ENCODE assay signal across 20 cellular contexts in the genomic region with DNA sequence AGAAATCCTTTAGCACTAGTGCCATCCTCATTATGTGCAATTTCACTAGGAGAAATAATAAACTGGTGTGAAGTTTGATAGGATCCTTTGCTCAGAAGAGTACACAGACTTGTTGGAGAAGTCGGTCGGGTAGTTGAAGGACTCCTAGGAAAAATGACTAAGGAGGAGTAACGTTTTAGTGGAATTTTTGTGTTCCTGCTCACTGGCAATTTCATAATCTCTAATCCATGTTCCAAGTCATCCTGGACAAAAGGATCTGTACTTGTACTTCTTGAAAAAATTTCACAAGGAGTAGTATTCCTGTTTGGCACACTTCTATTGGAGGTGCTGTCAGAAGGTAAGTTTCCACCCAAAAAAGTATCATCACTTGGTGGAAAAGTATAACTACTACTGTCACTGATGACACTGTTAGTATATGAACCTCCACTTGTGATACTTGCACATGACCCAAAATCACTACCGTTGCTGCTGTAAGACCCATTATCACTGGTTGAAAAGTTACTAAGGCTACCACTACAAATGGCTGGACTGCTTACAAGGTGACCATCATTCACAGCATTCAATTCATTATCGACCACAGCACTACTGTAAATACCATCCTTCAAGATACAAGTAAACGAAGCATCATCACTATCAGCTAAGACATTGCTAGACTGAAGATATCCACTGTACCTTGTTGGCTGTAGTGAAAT.
DNase-seq lines count a peak whose midpoint lies in the region; ATAC-seq, FAIRE-seq and TF ChIP-seq lines count a peak whose summit lies in the region.
"Had no signal": no experiment of that assay in that cellular context is flagged by ENCODE, and none has a peak within 500 bp of the region (broad histone marks: within the 10 kb centered on the region; RNA-seq: fewer than 3 reads in every experiment).

No MANE protein-coding gene starts in this region.

- H3K9me3 Mint-ChIP-seq in type B pancreatic cell: no peaks in the 10 kb centered on the region
- H3K9me3 Mint-ChIP-seq: immature natural killer cell; stimulated activated memory B cell treated with anti-CD40 and anti-IgM and Interleukin-4, amounts not matched to agents 10 μg/mL and 1 μg/mL and 100 μg/mL, for 72 hours had no signal

- no peak for TF ChIP-seq RAD21 in SK-N-SH (IDR thresholded peaks at IDR 0.05; ENCODE audit: low read length)

- no peak overlapping the region for H3K27ac Mint-ChIP-seq in type B pancreatic cell
- H3K27ac Mint-ChIP-seq: activated CD8-positive, alpha-beta memory T cell treated with anti-CD3 and anti-CD28 coated beads, Interleukin-2, amount 10 ng/mL, durations not matched to agents 7 days and 5 days; immature natural killer cell; stimulated activated memory B cell treated with anti-CD40 and anti-IgM and Interleukin-4, amounts not matched to agents 10 μg/mL and 1 μg/mL and 100 μg/mL, for 72 hours had no signal

- H3K4me1 Mint-ChIP-seq in type B pancreatic cell (ENCODE audit: unreplicated experiment): peaks cover 7% of the 10 kb centered on the region
- H3K4me1 Mint-ChIP-seq: activated CD8-positive, alpha-beta memory T cell treated with anti-CD3 and anti-CD28 coated beads, Interleukin-2, amount 10 ng/mL, durations not matched to agents 7 days and 5 days; immature natural killer cell; stimulated activated memory B cell treated with anti-CD40 and anti-IgM and Interleukin-4, amounts not matched to agents 10 μg/mL and 1 μg/mL and 100 μg/mL, for 72 hours had no signal

- H3K27me3 ChIP-seq in SK-N-SH (ENCODE audit: insufficient read depth): no peaks in the 10 kb centered on the region

- H3K27ac ChIP-seq in SK-N-SH (ENCODE audit: low read depth in 2 of 2, low read length in 1 of 2): peak overlapping the region; percentile 58 to 89; a peak in 3 of 4 replicates
- H3K27ac ChIP-seq: prostate gland had no signal

- no peak overlapping the region for H3K4me3 Mint-ChIP-seq in type B pancreatic cell
- H3K4me3 Mint-ChIP-seq: activated CD8-positive, alpha-beta memory T cell treated with anti-CD3 and anti-CD28 coated beads, Interleukin-2, amount 10 ng/mL, durations not matched to agents 7 days and 5 days; immature natural killer cell; stimulated activated memory B cell treated with anti-CD40 and anti-IgM and Interleukin-4, amounts not matched to agents 10 μg/mL and 1 μg/mL and 100 μg/mL, for 72 hours had no signal

- no peaks in the 10 kb centered on the region for H3K36me3 Mint-ChIP-seq in type B pancreatic cell
- H3K36me3 Mint-ChIP-seq: activated CD8-positive, alpha-beta memory T cell treated with anti-CD3 and anti-CD28 coated beads, Interleukin-2, amount 10 ng/mL, durations not matched to agents 7 days and 5 days; immature natural killer cell; stimulated activated memory B cell treated with anti-CD40 and anti-IgM and Interleukin-4, amounts not matched to agents 10 μg/mL and 1 μg/mL and 100 μg/mL, for 72 hours had no signal

- H3K79me2 ChIP-seq in SK-N-SH (ENCODE audit: insufficient read depth): peaks cover 56% of the 10 kb centered on the region

- H3K36me3 ChIP-seq in SK-N-SH (replicated peaks in 1 of 2; ENCODE audit: control insufficient read depth in 1 of 2, insufficient read depth in 2 of 2, low read length in 1 of 2): no peaks in the 10 kb centered on the region
- H3K36me3 ChIP-seq: prostate gland had no signal

- DNase-seq in D721Med (ENCODE audit: insufficient read length, low spot score): no peak
- no peak for DNase-seq in SK-N-SH
- peak; percentile 80 for DNase-seq in fibroblast of mammary gland (ENCODE audit: low read depth)
- DNase-seq in skeletal muscle cell (ENCODE audit: low read depth): no peak
- no peak for DNase-seq in type B pancreatic cell (ENCODE audit: extremely low spot score, unreplicated experiment)
- DNase-seq in SIG-M5 (lab: John Stamatoyannopoulos, UW): no peak
- DNase-seq in NCI-H2171 treated with DMSO at 0.1 percent for 48 hours (lab: John Stamatoyannopoulos, UW): no peak
- DNase-seq: activated CD4-positive, CD25-positive, alpha-beta regulatory T cell; activated CD8-positive, alpha-beta memory T cell treated with anti-CD3 and anti-CD28 coated beads, Interleukin-2, amount 10 ng/mL, durations not matched to agents 7 days and 5 days; activated naive CD4-positive, alpha-beta T cell treated with anti-CD3 and anti-CD28 coated beads, Interleukin-2, amount 50 U/mL, for 16 hours; foreskin melanocyte; GF-D8; immature natural killer cell; NCI-H2081 treated with DMSO at 0.1 percent for 48 hours; NK-92 treated with Interleukin-12 subunit alpha and Interleukin-12 subunit beta, amount 100 ng/mL, for 24 hours; stimulated activated CD4-positive, alpha-beta T cell treated with anti-CD3 and anti-CD28 coated beads, Interleukin-4, amount 100 ng/mL, for 24 hours had no signal

- no peaks in the 10 kb centered on the region for H3K27me3 Mint-ChIP-seq in type B pancreatic cell
- H3K27me3 Mint-ChIP-seq: activated CD8-positive, alpha-beta memory T cell treated with anti-CD3 and anti-CD28 coated beads, Interleukin-2, amount 10 ng/mL, durations not matched to agents 7 days and 5 days had no signal

- peaks cover 48% of the 10 kb centered on the region for H3F3A ChIP-seq in SK-N-SH (replicated peaks; ENCODE audit: insufficient read depth)

- H3K4me1 ChIP-seq in SK-N-SH (ENCODE audit: control insufficient read depth in 1 of 2, insufficient read depth in 2 of 2, low read depth in 1 of 2, low read length in 1 of 2): peaks cover 6 to 27% of the 10 kb centered on the region in 2 experiments; a peak in 3 of 4 replicates
- H3K4me1 ChIP-seq: prostate gland had no signal

- H3K4me2 ChIP-seq in SK-N-SH: peak overlapping the region; percentile 75

- FAIRE-seq in D721Med (lab: Jason Lieb, UNC): peak; percentile 46
- FAIRE-seq: H1 had no signal

- peak overlapping the region; percentile 74; the same call in 1 of the 2 replicates for H3K9ac ChIP-seq in SK-N-SH

- no peaks in the 10 kb centered on the region for H3K9me3 ChIP-seq in SK-N-SH
- H3K9me3 ChIP-seq: prostate gland had no signal

- WGBS in SK-N-SH (ENCODE audit: low lambda C conversion rate): 68% methylated on average over 6 of the region's 6 CpGs

- no peaks in the 10 kb centered on the region for H4K20me1 ChIP-seq in SK-N-SH (ENCODE audit: insufficient read depth)

- ATAC-seq in GM21717 (IDR thresholded peaks at IDR 0.05; ENCODE audit: unreplicated experiment): no peak
- ATAC-seq: activated CD8-positive, alpha-beta memory T cell treated with anti-CD3 and anti-CD28 coated beads, Interleukin-2, amount 10 ng/mL, durations not matched to agents 7 days and 5 days; stimulated activated memory B cell treated with anti-CD40 and anti-IgM and Interleukin-4, amounts not matched to agents 10 μg/mL and 1 μg/mL and 100 μg/mL, for 72 hours had no signal

- TF ChIP-seq EP300 in SK-N-SH (IDR thresholded peaks at IDR 0.05; ENCODE audit: borderline replicate concordance in 1 of 2, low read depth in 1 of 2, low read length in 1 of 2): no peak

- CTCF ChIA-PET in SK-N-SH (lab: Yijun Ruan, JAX): interaction anchor here (1.1 to 3.9 kb wide), 4 partner anchors 14 to 136 kb away, joined by 3 to 20 read pairs (median 10); no protein-coding TSS in a partner anchor

- H3K4me3 ChIP-seq in SK-N-SH (ENCODE audit: low read depth in 2 of 2, low read length in 1 of 2): peak overlapping the region; percentile 39 to 63; a peak in 3 of 4 replicates
- H3K4me3 ChIP-seq in fibroblast of mammary gland (ENCODE audit: control insufficient read depth, low read depth, low read length): peak overlapping the region; percentile 52
- peak overlapping the region; percentile 46 for H3K4me3 ChIP-seq in skeletal muscle cell (ENCODE audit: low read depth, low read length)
- H3K4me3 ChIP-seq: prostate gland had no signal

- H2AFZ ChIP-seq in SK-N-SH (ENCODE audit: low read depth): no peak overlapping the region

- no peak for TF ChIP-seq CTCF in D721Med (IDR thresholded peaks at IDR 0.05; ENCODE audit: insufficient read depth, missing control alignments)
- no peak for TF ChIP-seq CTCF in SK-N-SH (IDR thresholded peaks at IDR 0.05)
- TF ChIP-seq CTCF in fibroblast of mammary gland (conservative IDR thresholded peaks at IDR 0.05; ENCODE audit: control insufficient read depth, insufficient read depth, low read depth, low read length): no peak
- TF ChIP-seq CTCF in type B pancreatic cell (conservative IDR thresholded peaks at IDR 0.05): no peak

- POLR2A ChIA-PET in SK-N-SH (lab: Yijun Ruan, JAX): no interaction called here

- H3K9me2 ChIP-seq in SK-N-SH: no peaks in the 10 kb centered on the region

TF ChIP-seq in SK-N-SH, 30 proteins besides CTCF, POLR2A, EP300 and RAD21 (continues in another document):
- TF ChIP-seq, protein P1, sequence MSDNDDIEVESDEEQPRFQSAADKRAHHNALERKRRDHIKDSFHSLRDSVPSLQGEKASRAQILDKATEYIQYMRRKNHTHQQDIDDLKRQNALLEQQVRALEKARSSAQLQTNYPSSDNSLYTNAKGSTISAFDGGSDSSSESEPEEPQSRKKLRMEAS (IDR thresholded peaks at IDR 0.05; ENCODE audit: low read depth): no peak
- TF ChIP-seq GABPA (IDR thresholded peaks at IDR 0.05; ENCODE audit: low read depth) (no peak), YY1 (IDR thresholded peaks at IDR 0.05; ENCODE audit: low read depth) (no peak), MEF2A (IDR thresholded peaks at IDR 0.05; ENCODE audit: borderline replicate concordance, low read depth) (no peak), TAF1 (IDR thresholded peaks at IDR 0.05; ENCODE audit: borderline replicate concordance, low read depth, low read length) (no peak), ELF1 (IDR thresholded peaks at IDR 0.05) (no peak), RFX5 (IDR thresholded peaks at IDR 0.05; ENCODE audit: low read length) (no peak)
- TF ChIP-seq, protein P2, sequence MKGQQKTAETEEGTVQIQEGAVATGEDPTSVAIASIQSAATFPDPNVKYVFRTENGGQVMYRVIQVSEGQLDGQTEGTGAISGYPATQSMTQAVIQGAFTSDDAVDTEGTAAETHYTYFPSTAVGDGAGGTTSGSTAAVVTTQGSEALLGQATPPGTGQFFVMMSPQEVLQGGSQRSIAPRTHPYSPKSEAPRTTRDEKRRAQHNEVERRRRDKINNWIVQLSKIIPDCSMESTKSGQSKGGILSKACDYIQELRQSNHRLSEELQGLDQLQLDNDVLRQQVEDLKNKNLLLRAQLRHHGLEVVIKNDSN (IDR thresholded peaks at IDR 0.05; ENCODE audit: borderline replicate concordance, low read depth): no peak
- TF ChIP-seq, protein P3, sequence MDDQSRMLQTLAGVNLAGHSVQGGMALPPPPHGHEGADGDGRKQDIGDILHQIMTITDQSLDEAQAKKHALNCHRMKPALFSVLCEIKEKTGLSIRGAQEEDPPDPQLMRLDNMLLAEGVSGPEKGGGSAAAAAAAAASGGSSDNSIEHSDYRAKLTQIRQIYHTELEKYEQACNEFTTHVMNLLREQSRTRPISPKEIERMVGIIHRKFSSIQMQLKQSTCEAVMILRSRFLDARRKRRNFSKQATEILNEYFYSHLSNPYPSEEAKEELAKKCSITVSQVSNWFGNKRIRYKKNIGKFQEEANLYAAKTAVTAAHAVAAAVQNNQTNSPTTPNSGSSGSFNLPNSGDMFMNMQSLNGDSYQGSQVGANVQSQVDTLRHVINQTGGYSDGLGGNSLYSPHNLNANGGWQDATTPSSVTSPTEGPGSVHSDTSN (IDR thresholded peaks at IDR 0.05): no peak
